Comparison of ENCODE assay signal across 23 cellular contexts in the genomic region with DNA sequence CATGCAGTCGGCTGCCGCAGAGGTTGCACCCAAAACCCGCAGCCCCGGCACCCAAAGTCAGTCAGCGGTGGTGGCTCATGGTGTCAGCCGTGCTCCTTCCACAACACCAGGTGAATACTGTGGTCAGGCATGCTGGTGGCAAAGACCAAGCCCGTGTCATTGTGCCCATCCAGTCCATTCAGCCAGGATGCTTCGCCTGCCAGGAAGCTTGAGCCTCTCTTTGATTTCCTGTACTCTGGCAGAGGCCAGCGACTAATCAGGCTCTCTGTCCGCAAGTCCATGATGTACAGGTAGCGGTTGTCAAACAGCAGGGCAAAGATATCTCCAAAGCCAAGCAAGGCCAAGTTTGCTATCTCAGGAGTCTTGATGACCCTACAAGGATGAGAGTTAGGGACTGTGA. TPM values are rescaled to one million over a fixed set of nuclear protein-coding genes. Genes with fewer than 3 reads are reported as not detected.
DNase-seq lines count a peak whose midpoint lies in the region; ATAC-seq and TF ChIP-seq lines count a peak whose summit lies in the region.
"Had no signal": no experiment of that assay in that cellular context is flagged by ENCODE, and none has a peak within 500 bp of the region (broad histone marks: within the 10 kb centered on the region; RNA-seq: fewer than 3 reads in every experiment).

No MANE protein-coding gene starts in this region.

- H3K36me3 ChIP-seq in CD8-positive, alpha-beta T cell (ENCODE audit: insufficient read depth, low read length), result peaks cover 48% of the 10 kb centered on the region

- intact Hi-C loops in Right ventricle myocardium superior (cut with DNase I), result no loop called here
- intact Hi-C loops in Right ventricle myocardium inferior (cut with DNase I), result no loop called here
- intact Hi-C loops in CD8-positive, alpha-beta T cell (cut with DNase I, micrococcal nuclease), result no loop called here

- no peaks in the 10 kb centered on the region for H3K9me3 ChIP-seq in CD8-positive, alpha-beta T cell (ENCODE audit: low read length)
- H3K9me3 ChIP-seq: A549; BLaER1 treated with 17β-estradiol and CSF1 and Interleukin-3, amounts not matched to agents 10 nM and 100 nM had no signal

- no peak overlapping the region for H3K27ac ChIP-seq in CD8-positive, alpha-beta T cell (ENCODE audit: low read depth, low read length)
- H3K27ac ChIP-seq: 22Rv1; A549; BLaER1 treated with 17β-estradiol and CSF1 and Interleukin-3, amounts not matched to agents 10 nM and 100 nM; C4-2B had no signal

- H3K4me1 Mint-ChIP-seq in CD8-positive, alpha-beta T cell (ENCODE audit: low read depth), result peaks cover 3% of the 10 kb centered on the region
- peaks cover 8% of the 10 kb centered on the region for H3K4me1 Mint-ChIP-seq in chondrocyte (ENCODE audit: low read depth)
- H3K4me1 Mint-ChIP-seq: B cell had no signal

- no peak for TF ChIP-seq CTCF in CD8-positive, alpha-beta T cell (IDR thresholded peaks at IDR 0.05)
- no peak for TF ChIP-seq CTCF in chondrocyte (IDR thresholded peaks at IDR 0.05)

- POLR2A ChIA-PET in CD8-positive, alpha-beta T cell (lab: Charles Lee), result no interaction called here

- H3K9me3 Mint-ChIP-seq in CD8-positive, alpha-beta T cell, result no peaks in the 10 kb centered on the region
- no peaks in the 10 kb centered on the region for H3K9me3 Mint-ChIP-seq in chondrocyte (ENCODE audit: low read depth)
- H3K9me3 Mint-ChIP-seq: CD4-positive, alpha-beta T cell; CD8-positive, alpha-beta memory T cell had no signal

- no peaks in the 10 kb centered on the region for H3K27me3 Mint-ChIP-seq in CD8-positive, alpha-beta T cell (ENCODE audit: low read depth)
- H3K27me3 Mint-ChIP-seq in chondrocyte (ENCODE audit: low read depth), result no peaks in the 10 kb centered on the region
- H3K27me3 Mint-ChIP-seq: B cell; CD4-positive, alpha-beta T cell; CD8-positive, alpha-beta memory T cell had no signal

- no peaks in the 10 kb centered on the region for H3K27me3 ChIP-seq in CD8-positive, alpha-beta T cell (ENCODE audit: insufficient read depth, low read length)
- H3K27me3 ChIP-seq: BLaER1 treated with 17β-estradiol and CSF1 and Interleukin-3, amounts not matched to agents 10 nM and 100 nM had no signal

- DNase-seq in Right ventricle myocardium superior (no peak), Right ventricle myocardium inferior (ENCODE audit: missing footprints) (no peak), chondrocyte (ENCODE audit: low spot score) (peak; percentile 67)
- no peak for DNase-seq in CD8-positive, alpha-beta T cell
- DNase-seq: AML-193; CD4-positive, alpha-beta T cell; CD8-positive, alpha-beta memory T cell; COR-L47; DMS 273 treated with DMSO at 0.1 percent for 48 hours; DMS153; DMS53; DMS79; DND-41; EL; GDM1 had no signal

- H3K27ac Mint-ChIP-seq in CD8-positive, alpha-beta T cell, result peak overlapping the region; percentile 22
- no peak overlapping the region for H3K27ac Mint-ChIP-seq in chondrocyte (ENCODE audit: unreplicated experiment)
- H3K27ac Mint-ChIP-seq: B cell; CD4-positive, alpha-beta T cell had no signal

- CTCF ChIA-PET in CD8-positive, alpha-beta T cell (lab: Charles Lee), result interaction anchor here (2.0 to 12.6 kb wide), 2 partner anchors 9 to 298 kb away, joined by 10 to 176 read pairs; no protein-coding TSS in a partner anchor

- ATAC-seq in Right ventricle myocardium superior (ENCODE audit: poor library complexity), result peak; percentile 64
- no peak for ATAC-seq in Right ventricle myocardium inferior
- no peak for ATAC-seq in CD8-positive, alpha-beta T cell
- no peak for ATAC-seq in GM21360 (IDR thresholded peaks at IDR 0.05; ENCODE audit: unreplicated experiment)
- ATAC-seq in HG03460 (IDR thresholded peaks at IDR 0.05; ENCODE audit: unreplicated experiment), result no peak
- ATAC-seq: A549, GM12878 had no signal

- no peaks in the 10 kb centered on the region for H3K4me1 ChIP-seq in CD8-positive, alpha-beta T cell (ENCODE audit: insufficient read depth, low read length)
- H3K4me1 ChIP-seq: BLaER1 treated with 17β-estradiol and CSF1 and Interleukin-3, amounts not matched to agents 10 nM and 100 nM had no signal

- peaks cover 88% of the 10 kb centered on the region for H3K36me3 Mint-ChIP-seq in CD8-positive, alpha-beta T cell
- peaks cover 24% of the 10 kb centered on the region for H3K36me3 Mint-ChIP-seq in chondrocyte (ENCODE audit: low read depth)

- no peak overlapping the region for H3K4me3 Mint-ChIP-seq in CD8-positive, alpha-beta T cell
- H3K4me3 Mint-ChIP-seq in chondrocyte (ENCODE audit: unreplicated experiment), result no peak overlapping the region
- H3K4me3 Mint-ChIP-seq: B cell; CD4-positive, alpha-beta T cell; CD8-positive, alpha-beta memory T cell had no signal

- H3K4me3 ChIP-seq in CD8-positive, alpha-beta T cell (ENCODE audit: low read depth, low read length), result no peak overlapping the region
- H3K4me3 ChIP-seq: A549; BLaER1 treated with 17β-estradiol and CSF1 and Interleukin-3, amounts not matched to agents 10 nM and 100 nM; GM12878 had no signal

RNA-seq across cellular contexts. Expression of a gene that starts 28.7 kb away (rescaled TPM):
- total RNA-seq in Right ventricle myocardium superior, result 39.7 TPM
- total RNA-seq in Right ventricle myocardium inferior, result 41.0 TPM
- total RNA-seq in CD8-positive, alpha-beta T cell, result 10 to 100 TPM; 51.9 to 54.7 TPM
- total RNA-seq in chondrocyte, result 69.0 to 85.7 TPM (median 72.9 TPM) in 3 replicates

RNA-seq across cellular contexts. Expression of a gene that starts 50.2 kb away (rescaled TPM):
- 18.2 TPM for total RNA-seq in Right ventricle myocardium superior
- total RNA-seq in Right ventricle myocardium inferior, result 25.2 TPM
- 1 to 10 TPM; 3.0 to 3.1 TPM for total RNA-seq in CD8-positive, alpha-beta T cell
- 20.6 to 23.2 TPM (median 21.2 TPM) in 3 replicates for total RNA-seq in chondrocyte
